Comparison of ENCODE assay signal across 19 cellular contexts in the genomic region with DNA sequence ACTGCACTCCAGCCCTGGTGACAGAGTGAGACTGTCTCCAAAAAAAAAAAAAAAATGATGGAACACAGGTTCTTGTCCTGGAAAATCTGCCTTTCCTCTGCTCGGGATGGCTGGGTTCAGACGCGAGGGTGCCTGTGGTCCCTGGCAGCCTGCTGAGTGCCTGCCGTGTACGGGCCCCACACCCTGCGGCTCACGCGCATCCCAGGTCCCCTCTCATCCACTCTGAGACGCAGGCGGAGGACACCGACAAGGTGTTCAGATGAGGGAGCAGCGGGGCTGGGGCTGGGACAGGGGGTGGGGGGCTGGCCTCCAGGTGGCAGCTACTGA. TPM values are rescaled to one million over a fixed set of nuclear protein-coding genes. Genes with fewer than 3 reads are reported as not detected.
"Had no signal": no experiment of that assay in that cellular context is flagged by ENCODE, and none has a peak within 500 bp of the region (broad histone marks: within the 10 kb centered on the region; RNA-seq: fewer than 3 reads in every experiment).

No MANE protein-coding gene starts in this region.

- H3K27ac Mint-ChIP-seq: activated CD8-positive, alpha-beta T cell treated with anti-CD3 and anti-CD28 coated beads for 36 hours; T-cell had no signal

- H3K4me1 ChIP-seq: colonic mucosa, parathyroid adenoma had no signal

- H3K9me3 ChIP-seq: ascending aorta, colonic mucosa, heart left ventricle, left ventricle myocardium inferior, stomach, thyroid gland had no signal

- DNase-seq: activated CD4-positive, alpha-beta T cell treated with anti-CD3 and anti-CD28 coated beads for 4 hours; activated CD8-positive, alpha-beta memory T cell treated with anti-CD3 and anti-CD28 coated beads, Interleukin-2, amount 50 U/mL, for 4 hours; activated CD8-positive, alpha-beta T cell treated with anti-CD3 and anti-CD28 coated beads for 36 hours; colonic mucosa; effector CD8-positive, alpha-beta T cell; left ventricle myocardium inferior; mesenchymal stem cell; stimulated activated CD4-positive, alpha-beta T cell treated with anti-CD3 and anti-CD28 coated beads, Interleukin-15, amount 100 ng/mL, for 24 hours; stimulated activated CD4-positive, alpha-beta T cell treated with anti-CD3 and anti-CD28 coated beads, Interleukin-4, amount 100 ng/mL, for 4 hours; stomach; T-cell; T1000; thyroid gland had no signal

- H3K9me3 Mint-ChIP-seq: activated CD8-positive, alpha-beta T cell treated with anti-CD3 and anti-CD28 coated beads for 36 hours; T-cell had no signal

- H3K27me3 ChIP-seq: ascending aorta, cardiac muscle cell, thyroid gland had no signal

- ATAC-seq: activated CD8-positive, alpha-beta T cell treated with anti-CD3 and anti-CD28 coated beads for 36 hours; heart left ventricle had no signal

- H3K36me3 ChIP-seq: ascending aorta, cardiac muscle cell, colonic mucosa, heart left ventricle, left ventricle myocardium inferior, stomach, thyroid gland had no signal

- H3K27ac ChIP-seq: ascending aorta, cardiac muscle cell, colonic mucosa, left ventricle myocardium inferior, parathyroid adenoma, thyroid gland, VCaP had no signal

- H3K36me3 Mint-ChIP-seq: T-cell had no signal

- H3K4me3 ChIP-seq: ascending aorta, cardiac muscle cell, colonic mucosa, heart left ventricle, left ventricle myocardium inferior, stomach, thyroid gland had no signal

- H3K4me3 Mint-ChIP-seq: activated CD8-positive, alpha-beta T cell treated with anti-CD3 and anti-CD28 coated beads for 36 hours; T-cell had no signal

RNA-seq across cellular contexts. Expression of a gene that starts 4.3 kb away (rescaled TPM):
- total RNA-seq: activated CD8-positive, alpha-beta T cell treated with anti-CD3 and anti-CD28 coated beads for 36 hours had no signal

RNA-seq across cellular contexts. Expression of a gene that starts 24.1 kb away (rescaled TPM):
- total RNA-seq: ascending aorta, frontal cortex had no signal
